ENCODE assay signal across 8 cellular contexts in the genomic region with DNA sequence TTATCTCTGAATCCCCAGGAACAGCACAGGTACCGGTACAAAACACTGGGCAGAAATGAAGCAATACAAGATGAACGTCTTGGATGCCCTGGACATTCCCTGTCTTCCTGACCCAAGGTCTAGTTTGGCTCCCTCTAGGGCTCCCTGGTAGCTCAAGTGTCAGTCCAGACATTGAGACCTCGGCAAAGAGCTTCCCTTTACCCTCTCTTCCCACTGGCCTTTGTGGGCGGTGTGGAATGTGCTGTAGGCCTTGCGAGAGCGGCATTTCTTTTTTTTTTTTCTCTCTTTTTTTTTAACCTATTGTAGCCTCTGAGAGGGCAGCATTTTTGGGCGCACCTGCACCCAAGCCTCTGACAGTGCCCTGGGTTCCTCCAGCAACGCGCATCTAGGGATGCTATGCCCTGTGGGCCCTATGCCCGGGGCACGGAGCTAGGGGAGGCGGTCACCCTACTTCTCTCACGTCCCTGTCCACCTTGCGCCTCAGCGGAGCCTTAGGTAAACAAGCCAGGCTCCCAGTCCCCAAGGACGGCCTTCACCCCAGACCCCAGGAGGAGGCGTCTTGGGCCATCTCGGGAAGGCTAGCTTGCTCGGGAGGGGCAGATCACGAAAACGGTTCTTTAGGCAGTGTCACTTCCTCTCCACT. TPM values are rescaled to one million over a fixed set of nuclear protein-coding genes. Genes with fewer than 3 reads are reported as not detected.
DNase-seq lines count a peak whose midpoint lies in the region; ATAC-seq and TF ChIP-seq lines count a peak whose summit lies in the region.

No MANE protein-coding gene starts in this region.

- H3K9me3 ChIP-seq in MM.1S (replicated peaks; ENCODE audit: insufficient read depth, low read length) = no peaks in the 10 kb centered on the region

- H2AFZ ChIP-seq in MM.1S (ENCODE audit: low read length) = peak overlapping the region; percentile 100

- H3K9ac ChIP-seq in MM.1S (ENCODE audit: low read length) = peak overlapping the region; percentile 81; the same call in 1 of the 2 replicates

- peak overlapping the region; percentile 99 for H3K4me2 ChIP-seq in MM.1S (ENCODE audit: low read depth, low read length)

- H3K4me3 ChIP-seq in MM.1S (ENCODE audit: low read length) = peak overlapping the region; percentile 81; the same call in 1 of the 2 replicates
- peak overlapping the region; percentile 58 to 97 (median 80) for H3K4me3 ChIP-seq in dorsolateral prefrontal cortex

- peaks cover 31% of the 10 kb centered on the region for H3F3A ChIP-seq in MM.1S (ENCODE audit: insufficient read depth, low read length)

- DNase-seq in EH (ENCODE audit: low read depth) = peak; percentile 79
- no peak for DNase-seq in MM.1S
- DNase-seq in dorsolateral prefrontal cortex = peak in 1 of 10 donors; percentile 17
- DNase-seq in myocyte (ENCODE audit: low read depth) = peak; percentile 63
- DNase-seq in stimulated activated CD4-positive, alpha-beta T cell treated with anti-CD3 and anti-CD28 coated beads, Interleukin-1b, Interleukin-23, amount 100 ng/mL, for 48 hours = no peak
- DNase-seq in NCI-H1048 (lab: John Stamatoyannopoulos, UW) = no peak
- no peak for DNase-seq in left lobe of liver (ENCODE audit: low spot score)
- no peak for DNase-seq in NAMALWA (ENCODE audit: low spot score)

- H3K79me2 ChIP-seq in MM.1S (ENCODE audit: low read length) = peaks cover 33% of the 10 kb centered on the region

- intact Hi-C loops in dorsolateral prefrontal cortex (cut with DNase I) = loop anchor here (2.0 to 10.0 kb wide), 3 partner anchors 147 to 231 kb away; a partner anchor contains a TSS

- no peaks in the 10 kb centered on the region for H3K9me2 ChIP-seq in MM.1S (replicated peaks; ENCODE audit: insufficient read depth, low read length)

- H3K27me3 ChIP-seq in MM.1S (replicated peaks; ENCODE audit: insufficient read depth, low read length) = no peaks in the 10 kb centered on the region
- no peaks in the 10 kb centered on the region for H3K27me3 ChIP-seq in dorsolateral prefrontal cortex

- H3K4me1 ChIP-seq in MM.1S (ENCODE audit: low read length) = peaks cover 16% of the 10 kb centered on the region

- ATAC-seq in left lobe of liver = no peak

- TF ChIP-seq CTCF in MM.1S (IDR thresholded peaks at IDR 0.05; ENCODE audit: low read length) (no peak), dorsolateral prefrontal cortex (IDR thresholded peaks at IDR 0.05 in 54 of 56, conservative IDR thresholded peaks at IDR 0.05 in 2 of 56; ENCODE audit: low read depth in 1 of 56, partially characterized antibody in 56 of 56) (no peak)

- no peaks in the 10 kb centered on the region for H3K36me3 ChIP-seq in MM.1S (replicated peaks; ENCODE audit: insufficient read depth, low read length)

- 0 out of 2 replicates have a peak, but pooled peaks cover 3% of the 10 kb centered on the region for H4K20me1 ChIP-seq in MM.1S (ENCODE audit: insufficient read depth, low read length)

- H3K27ac ChIP-seq in MM.1S (ENCODE audit: low read length) (peak overlapping the region; percentile 58; the same call in 1 of the 2 replicates), dorsolateral prefrontal cortex (peak overlapping the region; percentile 91 to 100 (median 99))

RNA-seq across cellular contexts. Expression of a gene that starts 1.2 kb away (rescaled TPM):
- 10 to 100 TPM; 30.0 to 60.4 (median 40.8) TPM for total RNA-seq in dorsolateral prefrontal cortex
- total RNA-seq in myocyte = 36.7 and 40.8 TPM in 2 replicates
- polyA plus RNA-seq in myocyte (2012) = 11.1 TPM
- total RNA-seq in left lobe of liver = 27.6 TPM

Comparison
In these comparisons a context has a peak if more than half of its experiments do, and no peak if none do; other contexts are left out.
1. DNase-seq: peak in EH (single experiment) and myocyte (single experiment); none in MM.1S (single experiment), stimulated activated CD4-positive, alpha-beta T cell treated with anti-CD3 and anti-CD28 coated beads, Interleukin-1b, Interleukin-23, amount 100 ng/mL, for 48 hours (single experiment), NCI-H1048 (single experiment), left lobe of liver (single experiment) and NAMALWA (single experiment).